1 cellular context compared by ENCODE assay signal in the genomic region with DNA sequence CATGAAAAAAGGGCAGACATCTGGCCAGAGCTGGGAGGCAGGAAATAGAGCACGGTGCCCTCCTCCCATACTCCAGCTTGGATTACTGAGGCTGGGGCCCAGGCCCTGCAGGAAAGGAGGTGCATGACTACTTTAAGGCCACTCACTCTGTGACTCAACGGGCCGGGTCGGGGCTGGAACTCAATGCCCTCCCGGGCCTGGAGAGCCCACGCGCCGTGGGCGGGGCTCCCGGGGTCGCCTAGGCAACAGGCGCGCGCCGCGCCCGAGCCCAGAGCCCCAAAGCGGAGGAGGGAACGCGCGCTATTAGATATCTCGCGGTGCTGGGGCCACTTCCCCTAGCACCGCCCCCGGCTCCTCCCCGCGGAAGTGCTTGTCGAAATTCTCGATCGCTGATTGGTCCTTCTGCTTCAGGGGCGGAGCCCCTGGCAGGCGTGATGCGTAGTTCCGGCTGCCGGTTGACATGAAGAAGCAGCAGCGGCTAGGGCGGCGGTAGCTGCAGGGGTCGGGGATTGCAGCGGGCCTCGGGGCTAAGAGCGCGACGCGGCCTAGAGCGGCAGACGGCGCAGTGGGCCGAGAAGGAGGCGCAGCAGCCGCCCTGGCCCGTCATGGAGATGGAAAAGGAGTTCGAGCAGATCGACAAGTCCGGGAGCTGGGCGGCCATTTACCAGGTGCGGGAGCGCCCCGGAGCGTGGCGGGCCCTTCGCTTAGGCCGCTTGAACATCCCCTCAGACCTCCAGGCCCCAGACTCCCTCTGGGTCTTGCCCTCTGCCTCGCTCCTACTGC.
TF ChIP-seq lines count a peak whose summit lies in the region.

TSS of gene PTPN1 (plus strand) at position 461 of the 783 bp plus-strand sequence. CDS start at position 606, 145 bp downstream.

TF ChIP-seq in K562, 482 proteins besides CTCF, POLR2A, EP300 and RAD21 (continued from another document and continues in another):
- no peak for TF ChIP-seq ARID3B (CRISPR knock-in tag; IDR thresholded peaks at IDR 0.05; ENCODE audit: borderline replicate concordance)
- TF ChIP-seq CHD7 (IDR thresholded peaks at IDR 0.05; ENCODE audit: low read depth, low read length) = no peak
- TF ChIP-seq SMARCA4 (IDR thresholded peaks at IDR 0.05) = no peak
- TF ChIP-seq ZNF830 (CRISPR knock-in tag; IDR thresholded peaks at IDR 0.05) = peak; percentile 66; the same call in 1 of the 2 replicates
- TF ChIP-seq, protein P1, sequence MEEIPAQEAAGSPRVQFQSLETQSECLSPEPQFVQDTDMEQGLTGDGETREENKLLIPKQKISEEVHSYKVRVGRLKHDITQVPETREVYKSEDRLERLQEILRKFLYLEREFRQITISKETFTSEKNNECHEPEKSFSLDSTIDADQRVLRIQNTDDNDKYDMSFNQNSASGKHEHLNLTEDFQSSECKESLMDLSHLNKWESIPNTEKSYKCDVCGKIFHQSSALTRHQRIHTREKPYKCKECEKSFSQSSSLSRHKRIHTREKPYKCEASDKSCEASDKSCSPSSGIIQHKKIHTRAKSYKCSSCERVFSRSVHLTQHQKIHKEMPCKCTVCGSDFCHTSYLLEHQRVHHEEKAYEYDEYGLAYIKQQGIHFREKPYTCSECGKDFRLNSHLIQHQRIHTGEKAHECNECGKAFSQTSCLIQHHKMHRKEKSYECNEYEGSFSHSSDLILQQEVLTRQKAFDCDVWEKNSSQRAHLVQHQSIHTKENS (CRISPR knock-in tag; IDR thresholded peaks at IDR 0.05) = no peak
- TF ChIP-seq ZNF212 (CRISPR knock-in tag; IDR thresholded peaks at IDR 0.05) = no peak
- TF ChIP-seq NR2C1 (IDR thresholded peaks at IDR 0.05) = no peak
- no peak for TF ChIP-seq NR2C1 (tag; IDR thresholded peaks at IDR 0.05)
- TF ChIP-seq TRIM25 (IDR thresholded peaks at IDR 0.05; ENCODE audit: borderline replicate concordance) = no peak
- peak; percentile 75; the same call in 1 of the 2 replicates for TF ChIP-seq ZNF24 (IDR thresholded peaks at IDR 0.05)
- no peak for TF ChIP-seq BACH1 (tag; IDR thresholded peaks at IDR 0.05)
- no peak for TF ChIP-seq ATF2 (CRISPR knock-in tag; IDR thresholded peaks at IDR 0.05)
- peak; percentile 40; the same call in 1 of the 2 replicates for TF ChIP-seq OTX1 (CRISPR knock-in tag; IDR thresholded peaks at IDR 0.05)
- no peak for TF ChIP-seq HNRNPL (IDR thresholded peaks at IDR 0.05; ENCODE audit: low read depth, low read length)
- TF ChIP-seq ZFP36 (IDR thresholded peaks at IDR 0.05; ENCODE audit: low read depth, low read length, partially characterized antibody) = no peak
- TF ChIP-seq, protein P2, sequence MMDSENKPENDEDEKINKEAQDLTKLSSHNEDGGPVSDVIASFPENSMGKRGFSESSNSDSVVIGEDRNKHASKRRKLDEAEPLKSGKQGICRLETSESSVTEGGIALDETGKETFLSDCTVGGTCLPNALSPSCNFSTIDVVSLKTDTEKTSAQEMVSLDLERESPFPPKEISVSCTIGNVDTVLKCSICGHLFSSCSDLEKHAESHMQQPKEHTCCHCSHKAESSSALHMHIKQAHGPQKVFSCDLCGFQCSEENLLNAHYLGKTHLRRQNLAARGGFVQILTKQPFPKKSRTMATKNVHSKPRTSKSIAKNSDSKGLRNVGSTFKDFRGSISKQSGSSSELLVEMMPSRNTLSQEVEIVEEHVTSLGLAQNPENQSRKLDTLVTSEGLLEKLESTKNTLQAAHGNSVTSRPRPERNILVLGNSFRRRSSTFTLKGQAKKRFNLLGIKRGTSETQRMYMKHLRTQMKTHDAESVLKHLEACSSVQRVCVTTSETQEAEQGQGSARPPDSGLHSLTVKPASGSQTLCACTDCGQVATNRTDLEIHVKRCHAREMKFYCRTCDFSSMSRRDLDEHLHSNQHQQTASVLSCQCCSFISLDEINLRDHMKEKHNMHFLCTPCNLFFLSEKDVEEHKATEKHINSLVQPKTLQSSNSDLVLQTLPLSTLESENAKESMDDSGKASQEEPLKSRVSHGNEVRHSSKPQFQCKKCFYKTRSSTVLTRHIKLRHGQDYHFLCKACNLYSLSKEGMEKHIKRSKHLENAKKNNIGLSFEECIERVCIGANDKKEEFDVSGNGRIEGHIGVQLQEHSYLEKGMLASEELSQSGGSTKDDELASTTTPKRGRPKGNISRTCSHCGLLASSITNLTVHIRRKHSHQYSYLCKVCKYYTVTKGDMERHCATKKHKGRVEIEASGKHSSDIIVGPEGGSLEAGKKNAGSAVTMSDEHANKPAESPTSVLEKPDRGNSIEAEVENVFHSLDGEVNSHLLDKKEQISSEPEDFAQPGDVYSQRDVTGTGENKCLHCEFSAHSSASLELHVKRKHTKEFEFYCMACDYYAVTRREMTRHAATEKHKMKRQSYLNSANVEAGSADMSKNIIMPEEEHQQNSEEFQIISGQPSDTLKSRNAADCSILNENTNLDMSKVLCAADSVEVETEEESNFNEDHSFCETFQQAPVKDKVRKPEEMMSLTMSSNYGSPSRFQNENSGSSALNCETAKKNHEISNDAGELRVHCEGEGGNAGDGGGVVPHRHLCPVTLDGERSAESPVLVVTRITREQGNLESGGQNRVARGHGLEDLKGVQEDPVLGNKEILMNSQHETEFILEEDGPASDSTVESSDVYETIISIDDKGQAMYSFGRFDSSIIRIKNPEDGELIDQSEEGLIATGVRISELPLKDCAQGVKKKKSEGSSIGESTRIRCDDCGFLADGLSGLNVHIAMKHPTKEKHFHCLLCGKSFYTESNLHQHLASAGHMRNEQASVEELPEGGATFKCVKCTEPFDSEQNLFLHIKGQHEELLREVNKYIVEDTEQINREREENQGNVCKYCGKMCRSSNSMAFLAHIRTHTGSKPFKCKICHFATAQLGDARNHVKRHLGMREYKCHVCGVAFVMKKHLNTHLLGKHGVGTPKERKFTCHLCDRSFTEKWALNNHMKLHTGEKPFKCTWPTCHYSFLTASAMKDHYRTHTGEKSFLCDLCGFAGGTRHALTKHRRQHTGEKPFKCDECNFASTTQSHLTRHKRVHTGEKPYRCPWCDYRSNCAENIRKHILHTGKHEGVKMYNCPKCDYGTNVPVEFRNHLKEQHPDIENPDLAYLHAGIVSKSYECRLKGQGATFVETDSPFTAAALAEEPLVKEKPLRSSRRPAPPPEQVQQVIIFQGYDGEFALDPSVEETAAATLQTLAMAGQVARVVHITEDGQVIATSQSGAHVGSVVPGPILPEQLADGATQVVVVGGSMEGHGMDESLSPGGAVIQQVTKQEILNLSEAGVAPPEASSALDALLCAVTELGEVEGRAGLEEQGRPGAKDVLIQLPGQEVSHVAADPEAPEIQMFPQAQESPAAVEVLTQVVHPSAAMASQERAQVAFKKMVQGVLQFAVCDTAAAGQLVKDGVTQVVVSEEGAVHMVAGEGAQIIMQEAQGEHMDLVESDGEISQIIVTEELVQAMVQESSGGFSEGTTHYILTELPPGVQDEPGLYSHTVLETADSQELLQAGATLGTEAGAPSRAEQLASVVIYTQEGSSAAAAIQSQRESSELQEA (IDR thresholded peaks at IDR 0.05; ENCODE audit: low read depth) = no peak
- TF ChIP-seq NUFIP1 (IDR thresholded peaks at IDR 0.05; ENCODE audit: partially characterized antibody) = no peak
- no peak for TF ChIP-seq EZH2 (IDR thresholded peaks at IDR 0.05; ENCODE audit: borderline replicate concordance, low read depth, low read length)
- TF ChIP-seq KDM5B (IDR thresholded peaks at IDR 0.05; ENCODE audit: insufficient replicate concordance, low read depth, low read length) = peak; percentile 88
- TF ChIP-seq ZC3H11A (IDR thresholded peaks at IDR 0.05; ENCODE audit: low read depth, low read length) = no peak
- TF ChIP-seq HNRNPUL1 (IDR thresholded peaks at IDR 0.05; ENCODE audit: low read length) = no peak
